33 cellular contexts compared by ENCODE assay signal in genomic region chr9:33476503-33476902, GRCh38. TPM values are rescaled to one million over a fixed set of nuclear protein-coding genes. Genes with fewer than 3 reads are reported as not detected.
"Had no signal": no experiment of that assay in that cellular context is flagged by ENCODE, and none has a peak within 500 bp of the region (broad histone marks: within the 10 kb centered on the region; RNA-seq: fewer than 3 reads in every experiment).

No MANE protein-coding gene starts in this region.

- ATAC-seq: activated naive CD4-positive, alpha-beta T cell treated with anti-CD3 and anti-CD28 coated beads, Interleukin-2, amount 50 U/mL, for 72 hours; gastrocnemius medialis; SK-N-SH treated with all-trans-retinoic acid at 6 μM for 48 hours; stimulated activated memory B cell treated with anti-CD40 and anti-IgM and Interleukin-4, amounts not matched to agents 10 μg/mL and 1 μg/mL and 100 μg/mL, for 72 hours; stimulated activated naive CD8-positive, alpha-beta T cell treated with anti-CD3 and anti-CD28 coated beads, Interleukin-15, amount 100 ng/mL, for 72 hours; T-helper 17 cell; upper lobe of right lung had no signal

- H3K4me3 ChIP-seq: breast epithelium, coronary artery, dorsolateral prefrontal cortex, gastrocnemius medialis, hepatocyte, sigmoid colon, thyroid gland, upper lobe of right lung had no signal

- H3K9me3 ChIP-seq: breast epithelium, gastrocnemius medialis, sigmoid colon, thyroid gland, upper lobe of right lung had no signal

- H3K27me3 Mint-ChIP-seq: activated CD4-positive, alpha-beta memory T cell treated with anti-CD3 and anti-CD28 coated beads, Interleukin-2, amount 10 ng/mL, durations not matched to agents 7 days and 5 days; activated CD4-positive, alpha-beta T cell treated with anti-CD3 and anti-CD28 coated beads, Interleukin-2, amount 10 ng/mL, durations not matched to agents 7 days and 5 days; central memory CD8-positive, alpha-beta T cell; naive B cell; progenitor cell of endocrine pancreas; stimulated activated memory B cell treated with anti-CD40 and anti-IgM and Interleukin-4, amounts not matched to agents 10 μg/mL and 1 μg/mL and 100 μg/mL, for 72 hours; stimulated activated naive CD8-positive, alpha-beta T cell treated with anti-CD3 and anti-CD28 coated beads, Interleukin-15, amount 100 ng/mL, for 72 hours; T-helper 17 cell had no signal

- H3K36me3 ChIP-seq: breast epithelium had no signal

- H3K27ac ChIP-seq: breast epithelium, coronary artery, dorsolateral prefrontal cortex, gastrocnemius medialis, hepatocyte, sigmoid colon, thyroid gland, upper lobe of right lung had no signal

- H3K4me3 Mint-ChIP-seq: activated CD4-positive, alpha-beta memory T cell treated with anti-CD3 and anti-CD28 coated beads, Interleukin-2, amount 10 ng/mL, durations not matched to agents 7 days and 5 days; activated CD4-positive, alpha-beta T cell treated with anti-CD3 and anti-CD28 coated beads, Interleukin-2, amount 10 ng/mL, durations not matched to agents 7 days and 5 days; central memory CD8-positive, alpha-beta T cell; mesothelial cell of epicardium; stimulated activated memory B cell treated with anti-CD40 and anti-IgM and Interleukin-4, amounts not matched to agents 10 μg/mL and 1 μg/mL and 100 μg/mL, for 72 hours; stimulated activated naive CD8-positive, alpha-beta T cell treated with anti-CD3 and anti-CD28 coated beads, Interleukin-15, amount 100 ng/mL, for 72 hours; T-helper 17 cell had no signal

- H3K9me3 Mint-ChIP-seq: activated CD4-positive, alpha-beta memory T cell treated with anti-CD3 and anti-CD28 coated beads, Interleukin-2, amount 10 ng/mL, durations not matched to agents 7 days and 5 days; activated CD4-positive, alpha-beta T cell treated with anti-CD3 and anti-CD28 coated beads, Interleukin-2, amount 10 ng/mL, durations not matched to agents 7 days and 5 days; activated naive CD4-positive, alpha-beta T cell treated with anti-CD3 and anti-CD28 coated beads, Interleukin-2, amount 50 U/mL, for 72 hours; central memory CD8-positive, alpha-beta T cell; mesothelial cell of epicardium; naive B cell; stimulated activated memory B cell treated with anti-CD40 and anti-IgM and Interleukin-4, amounts not matched to agents 10 μg/mL and 1 μg/mL and 100 μg/mL, for 72 hours; stimulated activated naive CD8-positive, alpha-beta T cell treated with anti-CD3 and anti-CD28 coated beads, Interleukin-15, amount 100 ng/mL, for 72 hours had no signal

- H3K27ac Mint-ChIP-seq: activated CD4-positive, alpha-beta memory T cell treated with anti-CD3 and anti-CD28 coated beads, Interleukin-2, amount 10 ng/mL, durations not matched to agents 7 days and 5 days; mesothelial cell of epicardium; progenitor cell of endocrine pancreas; stimulated activated memory B cell treated with anti-CD40 and anti-IgM and Interleukin-4, amounts not matched to agents 10 μg/mL and 1 μg/mL and 100 μg/mL, for 72 hours; T-helper 17 cell had no signal

- DNase-seq: activated CD4-positive, alpha-beta memory T cell treated with anti-CD3 and anti-CD28 coated beads, Interleukin-2, amount 10 ng/mL, durations not matched to agents 7 days and 5 days; activated CD4-positive, alpha-beta T cell treated with anti-CD3 and anti-CD28 coated beads for 1 hour; activated CD4-positive, alpha-beta T cell treated with anti-CD3 and anti-CD28 coated beads, Interleukin-2, amount 10 ng/mL, durations not matched to agents 7 days and 5 days; activated naive CD4-positive, alpha-beta T cell; effector memory CD4-positive, alpha-beta T cell; erythroblast; gastrocnemius medialis; glutamatergic neuron; islet precursor cell; mammary epithelial cell; naive B cell; sigmoid colon; small intestine; stimulated activated CD4-positive, alpha-beta T cell treated with anti-CD3 and anti-CD28 coated beads, Interleukin-1b, Interleukin-23, amount 100 ng/mL, for 48 hours; stimulated activated CD4-positive, alpha-beta T cell treated with anti-CD3 and anti-CD28 coated beads, Interleukin-4, amount 100 ng/mL, for 4 hours; stimulated activated CD8-positive, alpha-beta memory T cell treated with anti-CD3 and anti-CD28 coated beads, Interleukin-4, amount 100 ng/mL, for 48 hours; stimulated activated naive CD8-positive, alpha-beta T cell treated with anti-CD3 and anti-CD28 coated beads, Interleukin-15, amount 100 ng/mL, for 72 hours; substantia nigra; T-helper 17 cell; T1000; thyroid gland; upper lobe of right lung had no signal

- H3K27me3 ChIP-seq: breast epithelium, dorsolateral prefrontal cortex, gastrocnemius medialis, hepatocyte, sigmoid colon, thyroid gland, upper lobe of right lung had no signal

RNA-seq across cellular contexts. Expression of gene ANKRD18B, which starts 47.5 kb away (rescaled TPM):
- total RNA-seq: breast epithelium, osteoblast had no signal
